1 cellular context compared by ENCODE assay signal in the genomic region with DNA sequence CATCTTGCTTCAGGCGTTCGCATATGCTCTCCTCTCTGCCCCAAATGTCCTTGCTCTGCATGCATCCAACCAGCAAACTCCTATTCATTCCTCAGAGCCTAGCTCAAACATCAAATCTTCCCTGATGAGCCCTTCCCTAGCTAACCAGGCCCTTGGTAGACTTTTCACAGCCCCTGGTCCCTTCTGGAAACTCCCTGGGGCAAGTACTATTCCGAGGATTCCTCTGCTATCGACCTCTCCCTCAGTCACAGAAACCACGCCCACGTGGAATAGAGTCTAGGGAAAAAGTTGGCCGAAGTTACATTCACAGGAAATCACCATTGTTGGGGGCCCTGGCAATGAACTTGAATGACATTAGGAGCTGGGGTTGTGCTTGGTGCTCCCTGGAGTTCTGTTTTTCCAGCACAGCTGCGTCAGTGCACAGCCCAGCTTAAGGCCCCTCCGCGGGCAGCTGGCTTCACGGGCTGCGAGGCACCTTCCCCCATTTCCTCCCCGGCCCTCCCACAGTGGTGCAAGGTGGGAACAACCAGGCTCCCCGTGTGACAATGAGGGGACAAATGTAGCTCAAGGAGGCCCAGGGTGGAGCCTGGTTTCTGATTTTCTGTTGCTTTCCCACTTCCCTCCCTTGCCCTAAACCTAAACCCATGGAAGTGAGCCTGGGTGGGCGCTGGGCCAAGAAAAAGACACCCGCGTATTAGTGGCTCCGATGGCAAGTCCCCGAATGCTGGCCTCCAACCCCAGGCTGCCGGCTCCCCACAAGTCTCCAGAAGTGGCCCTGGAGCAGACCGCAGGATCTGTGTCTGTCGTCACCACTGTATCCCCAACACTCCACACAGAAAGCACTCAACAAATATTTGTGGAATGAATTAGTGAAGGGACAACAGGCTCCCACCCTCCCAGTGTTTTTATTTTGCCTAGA.
TF ChIP-seq lines count a peak whose summit lies in the region.

No MANE protein-coding gene starts in this region.

TF ChIP-seq in HepG2, 621 proteins besides CTCF, POLR2A, EP300 and RAD21 (continues in another document):
- TF ChIP-seq ZMAT3 (CRISPR knock-in tag; conservative IDR thresholded peaks at IDR 0.05) (no peak), SIN3A (IDR thresholded peaks at IDR 0.05; ENCODE audit: borderline replicate concordance, low read depth, low read length) (no peak), ZNF557 (CRISPR knock-in tag; IDR thresholded peaks at IDR 0.05) (no peak), BCL6 (CRISPR knock-in tag; IDR thresholded peaks at IDR 0.05) (peak; percentile 69), ZNF616 (CRISPR knock-in tag; IDR thresholded peaks at IDR 0.05; ENCODE audit: low read depth) (no peak), MAFG (CRISPR knock-in tag; IDR thresholded peaks at IDR 0.05) (no peak), DPF2 (CRISPR knock-in tag; IDR thresholded peaks at IDR 0.05; ENCODE audit: borderline replicate concordance, low read depth) (no peak), ZNF180 (CRISPR knock-in tag; IDR thresholded peaks at IDR 0.05; ENCODE audit: borderline replicate concordance, low read depth) (no peak), ESRRA (CRISPR knock-in tag; IDR thresholded peaks at IDR 0.05; ENCODE audit: low read depth) (no peak), ZNF337 (CRISPR knock-in tag; IDR thresholded peaks at IDR 0.05; ENCODE audit: borderline replicate concordance, low read depth) (no peak), GATA4 (IDR thresholded peaks at IDR 0.05; ENCODE audit: borderline replicate concordance, low read depth) (no peak), CAMTA2 (CRISPR knock-in tag; IDR thresholded peaks at IDR 0.05; ENCODE audit: borderline replicate concordance) (no peak), STAG1 (CRISPR knock-in tag; IDR thresholded peaks at IDR 0.05) (0 out of 2 replicates have a peak, but pooled peaks have one; percentile 5), CBX2 (IDR thresholded peaks at IDR 0.05; ENCODE audit: low read depth, low read length) (no peak), CBX2 (CRISPR knock-in tag; IDR thresholded peaks at IDR 0.05; ENCODE audit: low read depth) (no peak), TEAD2 (CRISPR knock-in tag; IDR thresholded peaks at IDR 0.05) (no peak), KMT2A (CRISPR knock-in tag; IDR thresholded peaks at IDR 0.05) (no peak), NFATC3 (CRISPR knock-in tag; IDR thresholded peaks at IDR 0.05) (no peak), TSC22D2 (CRISPR knock-in tag; IDR thresholded peaks at IDR 0.05; ENCODE audit: borderline replicate concordance) (no peak), ZNF839 (CRISPR knock-in tag; IDR thresholded peaks at IDR 0.05; ENCODE audit: borderline replicate concordance) (no peak), ZNF446 (CRISPR knock-in tag; IDR thresholded peaks at IDR 0.05) (no peak), EZH2 (conservative IDR thresholded peaks at IDR 0.05; ENCODE audit: low read depth, low read length) (no peak), MTA1 (CRISPR knock-in tag; IDR thresholded peaks at IDR 0.05; ENCODE audit: borderline replicate concordance) (0 out of 2 replicates have a peak, but pooled peaks have one; percentile 42)
- TF ChIP-seq, protein P1, sequence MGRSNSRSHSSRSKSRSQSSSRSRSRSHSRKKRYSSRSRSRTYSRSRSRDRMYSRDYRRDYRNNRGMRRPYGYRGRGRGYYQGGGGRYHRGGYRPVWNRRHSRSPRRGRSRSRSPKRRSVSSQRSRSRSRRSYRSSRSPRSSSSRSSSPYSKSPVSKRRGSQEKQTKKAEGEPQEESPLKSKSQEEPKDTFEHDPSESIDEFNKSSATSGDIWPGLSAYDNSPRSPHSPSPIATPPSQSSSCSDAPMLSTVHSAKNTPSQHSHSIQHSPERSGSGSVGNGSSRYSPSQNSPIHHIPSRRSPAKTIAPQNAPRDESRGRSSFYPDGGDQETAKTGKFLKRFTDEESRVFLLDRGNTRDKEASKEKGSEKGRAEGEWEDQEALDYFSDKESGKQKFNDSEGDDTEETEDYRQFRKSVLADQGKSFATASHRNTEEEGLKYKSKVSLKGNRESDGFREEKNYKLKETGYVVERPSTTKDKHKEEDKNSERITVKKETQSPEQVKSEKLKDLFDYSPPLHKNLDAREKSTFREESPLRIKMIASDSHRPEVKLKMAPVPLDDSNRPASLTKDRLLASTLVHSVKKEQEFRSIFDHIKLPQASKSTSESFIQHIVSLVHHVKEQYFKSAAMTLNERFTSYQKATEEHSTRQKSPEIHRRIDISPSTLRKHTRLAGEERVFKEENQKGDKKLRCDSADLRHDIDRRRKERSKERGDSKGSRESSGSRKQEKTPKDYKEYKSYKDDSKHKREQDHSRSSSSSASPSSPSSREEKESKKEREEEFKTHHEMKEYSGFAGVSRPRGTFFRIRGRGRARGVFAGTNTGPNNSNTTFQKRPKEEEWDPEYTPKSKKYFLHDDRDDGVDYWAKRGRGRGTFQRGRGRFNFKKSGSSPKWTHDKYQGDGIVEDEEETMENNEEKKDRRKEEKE (IDR thresholded peaks at IDR 0.05): no peak
- TF ChIP-seq, protein P2, sequence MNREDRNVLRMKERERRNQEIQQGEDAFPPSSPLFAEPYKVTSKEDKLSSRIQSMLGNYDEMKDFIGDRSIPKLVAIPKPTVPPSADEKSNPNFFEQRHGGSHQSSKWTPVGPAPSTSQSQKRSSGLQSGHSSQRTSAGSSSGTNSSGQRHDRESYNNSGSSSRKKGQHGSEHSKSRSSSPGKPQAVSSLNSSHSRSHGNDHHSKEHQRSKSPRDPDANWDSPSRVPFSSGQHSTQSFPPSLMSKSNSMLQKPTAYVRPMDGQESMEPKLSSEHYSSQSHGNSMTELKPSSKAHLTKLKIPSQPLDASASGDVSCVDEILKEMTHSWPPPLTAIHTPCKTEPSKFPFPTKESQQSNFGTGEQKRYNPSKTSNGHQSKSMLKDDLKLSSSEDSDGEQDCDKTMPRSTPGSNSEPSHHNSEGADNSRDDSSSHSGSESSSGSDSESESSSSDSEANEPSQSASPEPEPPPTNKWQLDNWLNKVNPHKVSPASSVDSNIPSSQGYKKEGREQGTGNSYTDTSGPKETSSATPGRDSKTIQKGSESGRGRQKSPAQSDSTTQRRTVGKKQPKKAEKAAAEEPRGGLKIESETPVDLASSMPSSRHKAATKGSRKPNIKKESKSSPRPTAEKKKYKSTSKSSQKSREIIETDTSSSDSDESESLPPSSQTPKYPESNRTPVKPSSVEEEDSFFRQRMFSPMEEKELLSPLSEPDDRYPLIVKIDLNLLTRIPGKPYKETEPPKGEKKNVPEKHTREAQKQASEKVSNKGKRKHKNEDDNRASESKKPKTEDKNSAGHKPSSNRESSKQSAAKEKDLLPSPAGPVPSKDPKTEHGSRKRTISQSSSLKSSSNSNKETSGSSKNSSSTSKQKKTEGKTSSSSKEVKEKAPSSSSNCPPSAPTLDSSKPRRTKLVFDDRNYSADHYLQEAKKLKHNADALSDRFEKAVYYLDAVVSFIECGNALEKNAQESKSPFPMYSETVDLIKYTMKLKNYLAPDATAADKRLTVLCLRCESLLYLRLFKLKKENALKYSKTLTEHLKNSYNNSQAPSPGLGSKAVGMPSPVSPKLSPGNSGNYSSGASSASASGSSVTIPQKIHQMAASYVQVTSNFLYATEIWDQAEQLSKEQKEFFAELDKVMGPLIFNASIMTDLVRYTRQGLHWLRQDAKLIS (CRISPR knock-in tag; IDR thresholded peaks at IDR 0.05): no peak
- TF ChIP-seq, protein P3, sequence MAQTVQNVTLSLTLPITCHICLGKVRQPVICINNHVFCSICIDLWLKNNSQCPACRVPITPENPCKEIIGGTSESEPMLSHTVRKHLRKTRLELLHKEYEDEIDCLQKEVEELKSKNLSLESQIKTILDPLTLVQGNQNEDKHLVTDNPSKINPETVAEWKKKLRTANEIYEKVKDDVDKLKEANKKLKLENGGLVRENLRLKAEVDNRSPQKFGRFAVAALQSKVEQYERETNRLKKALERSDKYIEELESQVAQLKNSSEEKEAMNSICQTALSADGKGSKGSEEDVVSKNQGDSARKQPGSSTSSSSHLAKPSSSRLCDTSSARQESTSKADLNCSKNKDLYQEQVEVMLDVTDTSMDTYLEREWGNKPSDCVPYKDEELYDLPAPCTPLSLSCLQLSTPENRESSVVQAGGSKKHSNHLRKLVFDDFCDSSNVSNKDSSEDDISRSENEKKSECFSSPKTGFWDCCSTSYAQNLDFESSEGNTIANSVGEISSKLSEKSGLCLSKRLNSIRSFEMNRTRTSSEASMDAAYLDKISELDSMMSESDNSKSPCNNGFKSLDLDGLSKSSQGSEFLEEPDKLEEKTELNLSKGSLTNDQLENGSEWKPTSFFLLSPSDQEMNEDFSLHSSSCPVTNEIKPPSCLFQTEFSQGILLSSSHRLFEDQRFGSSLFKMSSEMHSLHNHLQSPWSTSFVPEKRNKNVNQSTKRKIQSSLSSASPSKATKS (CRISPR knock-in tag; IDR thresholded peaks at IDR 0.05): no peak
- TF ChIP-seq, protein P4, sequence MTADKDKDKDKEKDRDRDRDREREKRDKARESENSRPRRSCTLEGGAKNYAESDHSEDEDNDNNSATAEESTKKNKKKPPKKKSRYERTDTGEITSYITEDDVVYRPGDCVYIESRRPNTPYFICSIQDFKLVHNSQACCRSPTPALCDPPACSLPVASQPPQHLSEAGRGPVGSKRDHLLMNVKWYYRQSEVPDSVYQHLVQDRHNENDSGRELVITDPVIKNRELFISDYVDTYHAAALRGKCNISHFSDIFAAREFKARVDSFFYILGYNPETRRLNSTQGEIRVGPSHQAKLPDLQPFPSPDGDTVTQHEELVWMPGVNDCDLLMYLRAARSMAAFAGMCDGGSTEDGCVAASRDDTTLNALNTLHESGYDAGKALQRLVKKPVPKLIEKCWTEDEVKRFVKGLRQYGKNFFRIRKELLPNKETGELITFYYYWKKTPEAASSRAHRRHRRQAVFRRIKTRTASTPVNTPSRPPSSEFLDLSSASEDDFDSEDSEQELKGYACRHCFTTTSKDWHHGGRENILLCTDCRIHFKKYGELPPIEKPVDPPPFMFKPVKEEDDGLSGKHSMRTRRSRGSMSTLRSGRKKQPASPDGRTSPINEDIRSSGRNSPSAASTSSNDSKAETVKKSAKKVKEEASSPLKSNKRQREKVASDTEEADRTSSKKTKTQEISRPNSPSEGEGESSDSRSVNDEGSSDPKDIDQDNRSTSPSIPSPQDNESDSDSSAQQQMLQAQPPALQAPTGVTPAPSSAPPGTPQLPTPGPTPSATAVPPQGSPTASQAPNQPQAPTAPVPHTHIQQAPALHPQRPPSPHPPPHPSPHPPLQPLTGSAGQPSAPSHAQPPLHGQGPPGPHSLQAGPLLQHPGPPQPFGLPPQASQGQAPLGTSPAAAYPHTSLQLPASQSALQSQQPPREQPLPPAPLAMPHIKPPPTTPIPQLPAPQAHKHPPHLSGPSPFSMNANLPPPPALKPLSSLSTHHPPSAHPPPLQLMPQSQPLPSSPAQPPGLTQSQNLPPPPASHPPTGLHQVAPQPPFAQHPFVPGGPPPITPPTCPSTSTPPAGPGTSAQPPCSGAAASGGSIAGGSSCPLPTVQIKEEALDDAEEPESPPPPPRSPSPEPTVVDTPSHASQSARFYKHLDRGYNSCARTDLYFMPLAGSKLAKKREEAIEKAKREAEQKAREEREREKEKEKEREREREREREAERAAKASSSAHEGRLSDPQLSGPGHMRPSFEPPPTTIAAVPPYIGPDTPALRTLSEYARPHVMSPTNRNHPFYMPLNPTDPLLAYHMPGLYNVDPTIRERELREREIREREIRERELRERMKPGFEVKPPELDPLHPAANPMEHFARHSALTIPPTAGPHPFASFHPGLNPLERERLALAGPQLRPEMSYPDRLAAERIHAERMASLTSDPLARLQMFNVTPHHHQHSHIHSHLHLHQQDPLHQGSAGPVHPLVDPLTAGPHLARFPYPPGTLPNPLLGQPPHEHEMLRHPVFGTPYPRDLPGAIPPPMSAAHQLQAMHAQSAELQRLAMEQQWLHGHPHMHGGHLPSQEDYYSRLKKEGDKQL (CRISPR knock-in tag; IDR thresholded peaks at IDR 0.05; ENCODE audit: low read depth): no peak
- TF ChIP-seq, protein P5, sequence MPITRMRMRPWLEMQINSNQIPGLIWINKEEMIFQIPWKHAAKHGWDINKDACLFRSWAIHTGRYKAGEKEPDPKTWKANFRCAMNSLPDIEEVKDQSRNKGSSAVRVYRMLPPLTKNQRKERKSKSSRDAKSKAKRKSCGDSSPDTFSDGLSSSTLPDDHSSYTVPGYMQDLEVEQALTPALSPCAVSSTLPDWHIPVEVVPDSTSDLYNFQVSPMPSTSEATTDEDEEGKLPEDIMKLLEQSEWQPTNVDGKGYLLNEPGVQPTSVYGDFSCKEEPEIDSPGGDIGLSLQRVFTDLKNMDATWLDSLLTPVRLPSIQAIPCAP (CRISPR knock-in tag; IDR thresholded peaks at IDR 0.05; ENCODE audit: low read depth): no peak
- TF ChIP-seq, protein P6, sequence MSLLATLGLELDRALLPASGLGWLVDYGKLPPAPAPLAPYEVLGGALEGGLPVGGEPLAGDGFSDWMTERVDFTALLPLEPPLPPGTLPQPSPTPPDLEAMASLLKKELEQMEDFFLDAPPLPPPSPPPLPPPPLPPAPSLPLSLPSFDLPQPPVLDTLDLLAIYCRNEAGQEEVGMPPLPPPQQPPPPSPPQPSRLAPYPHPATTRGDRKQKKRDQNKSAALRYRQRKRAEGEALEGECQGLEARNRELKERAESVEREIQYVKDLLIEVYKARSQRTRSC (CRISPR knock-in tag; IDR thresholded peaks at IDR 0.05; ENCODE audit: low read depth): 0 out of 2 replicates have a peak, but pooled peaks have one; percentile 8
- TF ChIP-seq, protein P7, sequence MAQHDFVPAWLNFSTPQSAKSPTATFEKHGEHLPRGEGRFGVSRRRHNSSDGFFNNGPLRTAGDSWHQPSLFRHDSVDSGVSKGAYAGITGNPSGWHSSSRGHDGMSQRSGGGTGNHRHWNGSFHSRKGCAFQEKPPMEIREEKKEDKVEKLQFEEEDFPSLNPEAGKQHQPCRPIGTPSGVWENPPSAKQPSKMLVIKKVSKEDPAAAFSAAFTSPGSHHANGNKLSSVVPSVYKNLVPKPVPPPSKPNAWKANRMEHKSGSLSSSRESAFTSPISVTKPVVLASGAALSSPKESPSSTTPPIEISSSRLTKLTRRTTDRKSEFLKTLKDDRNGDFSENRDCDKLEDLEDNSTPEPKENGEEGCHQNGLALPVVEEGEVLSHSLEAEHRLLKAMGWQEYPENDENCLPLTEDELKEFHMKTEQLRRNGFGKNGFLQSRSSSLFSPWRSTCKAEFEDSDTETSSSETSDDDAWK (CRISPR knock-in tag; IDR thresholded peaks at IDR 0.05): no peak
- TF ChIP-seq, protein P8, sequence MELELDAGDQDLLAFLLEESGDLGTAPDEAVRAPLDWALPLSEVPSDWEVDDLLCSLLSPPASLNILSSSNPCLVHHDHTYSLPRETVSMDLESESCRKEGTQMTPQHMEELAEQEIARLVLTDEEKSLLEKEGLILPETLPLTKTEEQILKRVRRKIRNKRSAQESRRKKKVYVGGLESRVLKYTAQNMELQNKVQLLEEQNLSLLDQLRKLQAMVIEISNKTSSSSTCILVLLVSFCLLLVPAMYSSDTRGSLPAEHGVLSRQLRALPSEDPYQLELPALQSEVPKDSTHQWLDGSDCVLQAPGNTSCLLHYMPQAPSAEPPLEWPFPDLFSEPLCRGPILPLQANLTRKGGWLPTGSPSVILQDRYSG (CRISPR knock-in tag; IDR thresholded peaks at IDR 0.05): no peak
